20 cellular contexts compared by ENCODE assay signal in the genomic region with DNA sequence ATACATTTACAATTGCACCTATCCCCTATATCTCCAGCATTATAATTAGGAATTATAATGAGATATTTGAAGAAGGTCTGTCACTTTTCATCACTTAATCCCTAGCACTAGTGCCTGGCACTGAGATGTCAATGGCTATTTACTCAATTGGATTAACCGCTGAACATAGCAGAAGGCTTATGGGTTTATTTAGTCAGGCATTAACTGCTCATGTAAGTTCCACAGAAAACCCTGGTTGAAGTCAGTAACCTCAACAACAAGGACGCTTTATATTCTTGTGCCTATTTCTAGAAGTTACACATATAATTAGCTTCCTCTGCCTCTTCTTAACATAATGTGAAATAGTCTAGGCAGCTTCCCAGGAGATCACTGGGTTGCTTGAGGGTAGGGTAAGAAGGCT.
DNase-seq lines count a peak whose midpoint lies in the region; ATAC-seq and TF ChIP-seq lines count a peak whose summit lies in the region.
"Had no signal": no experiment of that assay in that cellular context is flagged by ENCODE, and none has a peak within 500 bp of the region (broad histone marks: within the 10 kb centered on the region; RNA-seq: fewer than 3 reads in every experiment).

No MANE protein-coding gene starts in this region.

- POLR2A ChIA-PET in A673 (lab: Charles Lee; ENCODE audit: low non-redundant PET): no interaction called here

- H3K9me3 ChIP-seq in A673 (ENCODE audit: low read depth, low read length, poor library complexity, severe bottlenecking): no peaks in the 10 kb centered on the region
- H3K9me3 ChIP-seq in endodermal cell (ENCODE audit: control insufficient read depth, low read length): no peaks in the 10 kb centered on the region
- H3K9me3 ChIP-seq: A549, BE2C, BLaER1 had no signal

- no peak overlapping the region for H3K4me3 Mint-ChIP-seq in endodermal cell
- H3K4me3 Mint-ChIP-seq in natural killer cell treated with Interleukin-12 subunit alpha and Interleukin-12 subunit beta and Interleukin-15 and Interleukin-18, amount 100 ng/mL, for 72 hours: no peak overlapping the region
- H3K4me3 Mint-ChIP-seq: CD14-positive monocyte; CD4-positive, alpha-beta memory T cell; CD4-positive, CD25-positive, alpha-beta regulatory T cell; CD8-positive, alpha-beta memory T cell had no signal

- H3K9me3 Mint-ChIP-seq in endodermal cell: no peaks in the 10 kb centered on the region
- H3K9me3 Mint-ChIP-seq in natural killer cell treated with Interleukin-12 subunit alpha and Interleukin-12 subunit beta and Interleukin-15 and Interleukin-18, amount 100 ng/mL, for 72 hours: peaks cover 16% of the 10 kb centered on the region

- H3K36me3 Mint-ChIP-seq in endodermal cell (ENCODE audit: low read depth): peaks cover 2% of the 10 kb centered on the region
- H3K36me3 Mint-ChIP-seq in natural killer cell treated with Interleukin-12 subunit alpha and Interleukin-12 subunit beta and Interleukin-15 and Interleukin-18, amount 100 ng/mL, for 72 hours: no peaks in the 10 kb centered on the region
- H3K36me3 Mint-ChIP-seq: CD14-positive monocyte; CD4-positive, alpha-beta memory T cell; CD4-positive, CD25-positive, alpha-beta regulatory T cell; CD8-positive, alpha-beta memory T cell had no signal

- 92% methylated on average over 2 of the region's 2 CpGs for WGBS in endodermal cell (ENCODE audit: insufficient coverage in 1 of 2, insufficient read length in 1 of 2), 2 experiments

- no peak overlapping the region for H3K27ac ChIP-seq in A673 (ENCODE audit: low read depth, low read length, poor library complexity, severe bottlenecking)
- H3K27ac ChIP-seq in endodermal cell (ENCODE audit: low read depth, low read length): no peak overlapping the region
- H3K27ac ChIP-seq in substantia nigra (ENCODE audit: low read depth, low read length, poor library complexity, severe bottlenecking): no peak overlapping the region
- H3K27ac ChIP-seq: 22Rv1, A549, BLaER1 had no signal

- DNase-seq in A673 (ENCODE audit: low spot score) (peak; percentile 22), NCI-H82 (lab: John Stamatoyannopoulos, UW) (peak; percentile 95), endodermal cell (no peak), retinal pigment epithelial cell (ENCODE audit: low read depth) (peak; percentile 97), substantia nigra (lab: John Stamatoyannopoulos, UW) (no peak)
- DNase-seq in natural killer cell treated with Interleukin-12 subunit alpha and Interleukin-12 subunit beta and Interleukin-15 and Interleukin-18, amount 100 ng/mL, for 72 hours (ENCODE audit: low spot score): no peak
- DNase-seq: ACHN; BE2C; C1 segment of cervical spinal cord; CD4-positive, alpha-beta memory T cell; CD4-positive, CD25-positive, alpha-beta regulatory T cell; CD8-positive, alpha-beta memory T cell; COR-L47; DMS79 treated with DMSO at 0.1 percent for 48 hours; GF-D8 had no signal

- no peaks in the 10 kb centered on the region for H3K27me3 Mint-ChIP-seq in endodermal cell (ENCODE audit: insufficient read depth)
- no peaks in the 10 kb centered on the region for H3K27me3 Mint-ChIP-seq in natural killer cell treated with Interleukin-12 subunit alpha and Interleukin-12 subunit beta and Interleukin-15 and Interleukin-18, amount 100 ng/mL, for 72 hours
- H3K27me3 Mint-ChIP-seq: CD4-positive, alpha-beta memory T cell; CD4-positive, CD25-positive, alpha-beta regulatory T cell had no signal

- BruUV-seq in A673 (replicated peaks; lab: Mats Ljungman, UMichigan): no TSS peak

- peak overlapping the region; percentile 23 for H3K27ac Mint-ChIP-seq in endodermal cell
- no peak overlapping the region for H3K27ac Mint-ChIP-seq in natural killer cell treated with Interleukin-12 subunit alpha and Interleukin-12 subunit beta and Interleukin-15 and Interleukin-18, amount 100 ng/mL, for 72 hours
- H3K27ac Mint-ChIP-seq: CD14-positive monocyte; CD4-positive, alpha-beta memory T cell; CD4-positive, CD25-positive, alpha-beta regulatory T cell; CD8-positive, alpha-beta memory T cell had no signal

- ATAC-seq in HG02623 (IDR thresholded peaks at IDR 0.05; ENCODE audit: unreplicated experiment): no peak
- ATAC-seq in natural killer cell treated with Interleukin-12 subunit alpha and Interleukin-12 subunit beta and Interleukin-15 and Interleukin-18, amount 100 ng/mL, for 72 hours: no peak
- ATAC-seq: A549 had no signal

- TF ChIP-seq CTCF in A673 (conservative IDR thresholded peaks at IDR 0.05; ENCODE audit: low read depth, low read length) (no peak), endodermal cell (conservative IDR thresholded peaks at IDR 0.05) (no peak), retinal pigment epithelial cell (conservative IDR thresholded peaks at IDR 0.05; ENCODE audit: low read depth, low read length) (no peak)

- intact Hi-C loops in A673 (cut with micrococcal nuclease; ENCODE audit: unreplicated experiment): no loop called here

- H3K27me3 ChIP-seq in A673 (replicated peaks; ENCODE audit: insufficient read depth, low read depth, low read length, poor library complexity) (no peaks in the 10 kb centered on the region), endodermal cell (ENCODE audit: control insufficient read depth, insufficient read depth, low read length, poor library complexity, severe bottlenecking) (no peaks in the 10 kb centered on the region)
- H3K27me3 ChIP-seq: BE2C, BLaER1 had no signal

- H3K4me1 Mint-ChIP-seq in endodermal cell: peaks cover 19% of the 10 kb centered on the region
- H3K4me1 Mint-ChIP-seq in natural killer cell treated with Interleukin-12 subunit alpha and Interleukin-12 subunit beta and Interleukin-15 and Interleukin-18, amount 100 ng/mL, for 72 hours (ENCODE audit: low read depth in 2 of 2): no peaks in the 10 kb centered on the region
- H3K4me1 Mint-ChIP-seq: CD14-positive monocyte; CD4-positive, alpha-beta memory T cell; CD4-positive, CD25-positive, alpha-beta regulatory T cell; CD8-positive, alpha-beta memory T cell had no signal

- H3K4me3 ChIP-seq in A673 (ENCODE audit: low read depth, low read length, poor library complexity, severe bottlenecking) (no peak overlapping the region), endodermal cell (ENCODE audit: low read length) (no peak overlapping the region), retinal pigment epithelial cell (ENCODE audit: low read length) (no peak overlapping the region)
- H3K4me3 ChIP-seq: A549, BLaER1 had no signal

- CTCF ChIA-PET in A673 (lab: Charles Lee): no interaction called here

- H3K36me3 ChIP-seq in A673 (ENCODE audit: insufficient read depth, low read length, poor library complexity, severe bottlenecking) (no peaks in the 10 kb centered on the region), endodermal cell (ENCODE audit: control insufficient read depth, insufficient read depth, low read length) (no peaks in the 10 kb centered on the region)
- H3K36me3 ChIP-seq: BE2C, BLaER1 had no signal

- H3K4me1 ChIP-seq in A673 (ENCODE audit: insufficient read depth, low read length, poor library complexity, severe bottlenecking) (peaks cover 6% of the 10 kb centered on the region), endodermal cell (ENCODE audit: control insufficient read depth, insufficient read depth, low read length) (peaks cover 5% of the 10 kb centered on the region)
- H3K4me1 ChIP-seq: A549, BE2C, BLaER1 had no signal

- H3K9ac ChIP-seq in endodermal cell (ENCODE audit: extremely low read depth, low read length, poor library complexity, severe bottlenecking): no peak overlapping the region
- H3K9ac ChIP-seq: BLaER1 had no signal

Comparison
In these comparisons a context has a peak if more than half of its experiments do, and no peak if none do; other contexts are left out.
1. DNase-seq: peak in A673 (single experiment), NCI-H82 (single experiment) and retinal pigment epithelial cell (single experiment); none in endodermal cell (single experiment), substantia nigra (0 of 49) and natural killer cell treated with Interleukin-12 subunit alpha and Interleukin-12 subunit beta and Interleukin-15 and Interleukin-18, amount 100 ng/mL, for 72 hours (single experiment).